ENCODE assay signal across 8 cellular contexts in the genomic region with DNA sequence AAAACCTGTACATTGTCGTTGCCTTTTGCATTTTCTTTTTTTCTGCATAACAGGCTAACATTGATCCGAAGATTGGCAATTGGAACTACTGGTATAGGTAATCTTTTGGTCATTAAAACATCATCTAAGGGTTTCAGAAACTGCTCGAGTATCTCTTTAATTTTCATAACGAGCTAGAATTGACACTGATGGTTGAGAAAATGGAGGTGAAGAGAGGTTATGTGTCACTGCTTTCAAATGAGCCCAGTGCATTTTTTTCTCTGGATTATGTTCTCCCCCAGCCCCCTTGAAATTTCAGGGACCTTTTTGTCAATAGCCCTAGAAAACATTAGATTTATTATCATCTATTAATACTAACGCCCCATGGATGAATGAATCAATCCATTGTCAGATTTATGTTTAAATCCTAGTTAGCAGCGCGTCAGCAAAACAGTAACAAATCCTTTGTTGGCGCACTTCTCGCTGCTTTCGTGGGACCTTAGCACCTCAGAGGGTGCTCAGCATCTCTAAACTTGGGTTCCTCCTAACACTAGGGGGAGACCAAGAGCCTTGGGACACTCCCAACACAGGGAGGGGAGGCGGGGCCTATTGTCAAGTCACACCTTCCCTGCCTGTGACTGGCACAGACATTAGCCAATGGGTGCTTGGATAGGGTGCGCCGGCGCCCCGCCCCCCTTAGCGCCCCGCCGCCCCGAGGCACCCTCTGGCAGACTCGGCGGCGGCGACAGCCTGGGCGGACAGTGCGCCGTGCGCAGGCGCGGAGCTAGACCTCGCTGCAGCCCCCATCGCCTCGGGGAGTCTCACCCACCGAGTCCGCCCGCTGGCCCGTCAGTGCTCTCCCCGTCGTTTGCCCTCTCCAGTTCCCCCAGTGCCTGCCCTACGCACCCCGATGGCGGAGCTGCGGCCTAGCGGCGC. TPM values are rescaled to one million over a fixed set of nuclear protein-coding genes. Genes with fewer than 3 reads are reported as not detected.
A peak's percentile ranks its signal among the peaks of the same experiment; 100 is the strongest.
DNase-seq lines count a peak whose midpoint lies in the region; ATAC-seq, FAIRE-seq and TF ChIP-seq lines count a peak whose summit lies in the region.

A gene (plus strand): TSS at position 709 of the 915 bp plus-strand sequence. CDS start 181 bp downstream, at position 890.

- H3K4me3 ChIP-seq in bronchial epithelial cell (ENCODE audit: low read depth, low read length), result peak within 1 kb of the TSS; percentile 96

- H3K27ac ChIP-seq in VCaP, result peak within 1 kb of the TSS; percentile 90

- H3K9me3 Mint-ChIP-seq in immature natural killer cell, result no peaks in the 10 kb centered on the region

- H3K27me3 Mint-ChIP-seq in immature natural killer cell (ENCODE audit: low read depth in 3 of 3), result peaks cover 0 to 5% (median 0%) of the 10 kb centered on the region in 3 donors

- peaks cover 27 to 32% of the 10 kb centered on the region in 2 donors for H3K4me1 Mint-ChIP-seq in immature natural killer cell

- H3K27me3 ChIP-seq in bronchial epithelial cell (ENCODE audit: control insufficient read depth, insufficient read depth, low read length), result no peaks in the 10 kb centered on the region

- FAIRE-seq in bronchial epithelial cell (lab: Jason Lieb, UNC), result no peak

- peak; percentile 61 for ATAC-seq in GM18873 (IDR thresholded peaks at IDR 0.05; ENCODE audit: low FRiP score, unreplicated experiment)
- peak; percentile 49 for ATAC-seq in HG03139 (IDR thresholded peaks at IDR 0.05; ENCODE audit: unreplicated experiment)

- DNase-seq in AG08396 (ENCODE audit: low spot score) (peak; percentile 98), NCI-H2196 treated with DMSO at 0.1 percent for 48 hours (lab: John Stamatoyannopoulos, UW; ENCODE audit: unreplicated experiment) (peak; percentile 57), bronchial epithelial cell (ENCODE audit: low read depth) (peak; percentile 96), immature natural killer cell (peak; percentile 98), smooth muscle cell of the brain vasculature (ENCODE audit: low read depth, low spot score) (peak; percentile 99)

- TF ChIP-seq CTCF in VCaP (conservative IDR thresholded peaks at IDR 0.05) (peak; percentile 93), bronchial epithelial cell (IDR thresholded peaks at IDR 0.05; ENCODE audit: insufficient read depth, low read length, severe bottlenecking) (peak; percentile 86)

- no peak within 1 kb of the TSS for H3K4me3 Mint-ChIP-seq in immature natural killer cell

- H3K36me3 ChIP-seq in bronchial epithelial cell (ENCODE audit: control insufficient read depth, insufficient read depth, low read length), result no peaks in the 10 kb centered on the region

- no peaks in the 10 kb centered on the region for H3K36me3 Mint-ChIP-seq in immature natural killer cell

- peak within 1 kb of the TSS in 5 of 6 donors; percentile 62 to 90 (median 84) for H3K27ac Mint-ChIP-seq in immature natural killer cell

RNA-seq across cellular contexts. Expression of the gene that starts here (rescaled TPM):
- 0.79 and 0.90 TPM in 2 replicates for total RNA-seq in bronchial epithelial cell
- polyA plus RNA-seq in immature natural killer cell, result 1 to 10 TPM; 1.3 to 6.7 (median 2.1) TPM

Comparison
In these comparisons a context has a peak if more than half of its experiments do, and no peak if none do; other contexts are left out.
1. Peak in every context shown above with its lines: DNase-seq, ATAC-seq, H3K4me3 ChIP-seq and H3K27ac ChIP-seq.
2. Peak in DNase-seq and H3K4me3 ChIP-seq in bronchial epithelial cell; RNA of the gene not detected or under 1 TPM.